Comparison of ENCODE assay signal across 19 cellular contexts in the genomic region with DNA sequence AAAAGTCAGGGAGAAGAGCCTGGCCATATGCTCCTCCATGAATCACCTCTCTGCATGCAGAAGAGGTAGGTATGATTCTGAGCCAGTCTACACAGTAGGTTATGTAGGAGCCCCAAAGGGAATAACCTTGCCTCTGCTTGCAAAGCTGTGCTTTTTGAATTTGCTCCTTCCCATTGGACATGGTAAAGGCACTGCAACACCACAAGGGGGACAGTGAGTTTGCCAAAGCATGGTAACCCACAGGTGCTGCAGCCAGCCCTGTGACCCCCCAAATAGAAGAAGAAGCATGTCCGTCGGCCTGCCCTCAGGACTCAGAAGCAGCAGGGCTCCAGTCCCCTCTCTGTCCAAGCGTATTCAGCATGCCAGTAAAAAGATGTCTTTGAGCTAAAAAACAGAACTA. TPM values are rescaled to one million over a fixed set of nuclear protein-coding genes. Genes with fewer than 3 reads are reported as not detected.
DNase-seq lines count a peak whose midpoint lies in the region; ATAC-seq and TF ChIP-seq lines count a peak whose summit lies in the region.
"Had no signal": no experiment of that assay in that cellular context is flagged by ENCODE, and none has a peak within 500 bp of the region (broad histone marks: within the 10 kb centered on the region; RNA-seq: fewer than 3 reads in every experiment).

No MANE protein-coding gene starts in this region.

- H3K4me3 ChIP-seq in Caco-2 (ENCODE audit: low read depth, low read length) = no peak overlapping the region
- no peak overlapping the region for H3K4me3 ChIP-seq in GM23338

- H3K27ac Mint-ChIP-seq in Caco-2 (ENCODE audit: unreplicated experiment) (no peak overlapping the region), GM23338 (no peak overlapping the region), WTC11 (no peak overlapping the region)
- H3K27ac Mint-ChIP-seq: activated naive CD4-positive, alpha-beta T cell treated with anti-CD3 and anti-CD28 coated beads, Interleukin-2, amount 50 U/mL, for 72 hours had no signal

- H3K27me3 ChIP-seq in Caco-2 (replicated peaks; ENCODE audit: control insufficient read depth, insufficient read depth, low read length) (no peaks in the 10 kb centered on the region), GM23338 (ENCODE audit: insufficient read depth) (no peaks in the 10 kb centered on the region)

- no peak for DNase-seq in Caco-2
- peak; percentile 36 for DNase-seq in GM23338 (ENCODE audit: low spot score)
- no peak for DNase-seq in WTC11 (ENCODE audit: low spot score)
- DNase-seq in iPS-NIHi11 (ENCODE audit: low spot score) = peak; percentile 33
- DNase-seq in NCI-H446 treated with DMSO at 0.1 percent for 48 hours (lab: John Stamatoyannopoulos, UW) = no peak
- DNase-seq in nucleus accumbens (lab: John Stamatoyannopoulos, UW) = no peak
- DNase-seq: activated CD4-positive, alpha-beta T cell treated with anti-CD3 and anti-CD28 coated beads, Interleukin-2, amount 50 U/mL, for 48 hours; activated T-cell treated with anti-CD3 and anti-CD28 coated beads, Interleukin-2, amount 50 U/mL, for 1 hour; EL; hypothalamus; left colon; NCI-H1930; NCI-H510A treated with DMSO at 0.1 percent for 48 hours; OCI-M1; stimulated activated CD4-positive, alpha-beta T cell treated with anti-CD3 and anti-CD28 coated beads, Interleukin-4, amount 100 ng/mL, for 4 hours had no signal

- H3K79me2 ChIP-seq in GM23338 (replicated peaks; ENCODE audit: insufficient read depth) = no peaks in the 10 kb centered on the region

- H3K9me3 Mint-ChIP-seq in Caco-2 (ENCODE audit: unreplicated experiment) (no peaks in the 10 kb centered on the region), GM23338 (peaks cover 12% of the 10 kb centered on the region), WTC11 (peaks cover 23% of the 10 kb centered on the region)

- H3K4me2 ChIP-seq in GM23338 = no peak overlapping the region

- TF ChIP-seq CTCF in Caco-2 (IDR thresholded peaks at IDR 0.05; ENCODE audit: insufficient read depth in 1 of 2, low read depth in 1 of 2, low read length in 1 of 2, severe bottlenecking in 1 of 2, unreplicated experiment in 1 of 2) (peak; percentile 24 to 29), GM23338 (conservative IDR thresholded peaks at IDR 0.05; ENCODE audit: low read depth in 2 of 2) (peak; percentile 49 to 56), WTC11 (IDR thresholded peaks at IDR 0.05) (peak; percentile 26; the same call in 1 of the 2 replicates)

- H3K27me3 Mint-ChIP-seq in Caco-2 (ENCODE audit: insufficient read depth, unreplicated experiment) = no peaks in the 10 kb centered on the region
- H3K27me3 Mint-ChIP-seq in GM23338 (ENCODE audit: insufficient read depth, low read depth, poor library complexity) = peaks cover 3% of the 10 kb centered on the region
- 0 out of 2 replicates have a peak, but pooled peaks cover 2% of the 10 kb centered on the region for H3K27me3 Mint-ChIP-seq in WTC11 (ENCODE audit: low read depth)

- no TSS peak for BruUV-seq in Caco-2 (replicated peaks; lab: Mats Ljungman, UMichigan)

- no peak overlapping the region for H2AFZ ChIP-seq in GM23338

- no peak overlapping the region for H3K27ac ChIP-seq in GM23338 (ENCODE audit: low read depth)
- H3K27ac ChIP-seq: C4-2B had no signal

- H3K9me2 ChIP-seq in GM23338 (ENCODE audit: insufficient read depth) = no peaks in the 10 kb centered on the region

- H3K36me3 ChIP-seq in Caco-2 (ENCODE audit: control insufficient read depth, insufficient read depth, low read length) = no peaks in the 10 kb centered on the region
- H3K36me3 ChIP-seq in GM23338 (ENCODE audit: insufficient read depth) = peaks cover 4% of the 10 kb centered on the region

- POLR2A ChIA-PET in Caco-2 (lab: Charles Lee) = no interaction called here
- POLR2A ChIA-PET in WTC11 (lab: Charles Lee) = no interaction called here

- H3F3A ChIP-seq in GM23338 (replicated peaks; ENCODE audit: low read depth) = no peaks in the 10 kb centered on the region

- peak; percentile 65 for ATAC-seq in GM23338
- peak; percentile 71 for ATAC-seq in WTC11
- ATAC-seq in HG03280 (IDR thresholded peaks at IDR 0.05; ENCODE audit: unreplicated experiment) = no peak
- no peak for ATAC-seq in GM19328 (IDR thresholded peaks at IDR 0.05; ENCODE audit: unreplicated experiment)
- ATAC-seq: activated naive CD4-positive, alpha-beta T cell treated with anti-CD3 and anti-CD28 coated beads, Interleukin-2, amount 50 U/mL, for 72 hours; left colon had no signal

- intact Hi-C loops in Caco-2 (cut with micrococcal nuclease; ENCODE audit: unreplicated experiment) = no loop called here

- H3K4me1 ChIP-seq in Caco-2 (peaks cover 9% of the 10 kb centered on the region), GM23338 (ENCODE audit: insufficient read depth) (peaks cover 7% of the 10 kb centered on the region; the same call in 1 of the 2 replicates)

- H3K9me3 ChIP-seq in Caco-2 = no peaks in the 10 kb centered on the region; the same call in 1 of the 2 replicates

- H3K4me1 Mint-ChIP-seq in Caco-2 (ENCODE audit: low read depth, unreplicated experiment) = no peaks in the 10 kb centered on the region
- H3K4me1 Mint-ChIP-seq in GM23338 = peaks cover 18% of the 10 kb centered on the region
- peaks cover 22% of the 10 kb centered on the region for H3K4me1 Mint-ChIP-seq in WTC11

- CTCF ChIA-PET in Caco-2 (lab: Charles Lee) (no interaction called here), WTC11 (lab: Charles Lee) (interaction anchor here (0.6 to 1.9 kb wide), 8 partner anchors 13 to 111 kb away, joined by 3 to 8 read pairs (median 4); no protein-coding TSS in a partner anchor)

- no peaks in the 10 kb centered on the region for H4K20me1 ChIP-seq in GM23338 (replicated peaks; ENCODE audit: insufficient read depth)

- H3K36me3 Mint-ChIP-seq in Caco-2 (ENCODE audit: insufficient read depth, unreplicated experiment) (no peaks in the 10 kb centered on the region), GM23338 (ENCODE audit: low read depth) (peaks cover 11% of the 10 kb centered on the region), WTC11 (peaks cover 14% of the 10 kb centered on the region)

- H3K4me3 Mint-ChIP-seq in Caco-2 (ENCODE audit: unreplicated experiment) = no peak overlapping the region
- H3K4me3 Mint-ChIP-seq in GM23338 = no peak overlapping the region
- H3K4me3 Mint-ChIP-seq in WTC11 = no peak overlapping the region

TF ChIP-seq in GM23338, 12 proteins besides CTCF, POLR2A, EP300 and RAD21 (continues in another document):
- no peak for TF ChIP-seq ZNF114 (CRISPR knock-in tag; IDR thresholded peaks at IDR 0.05)
- no peak for TF ChIP-seq STAT1 (IDR thresholded peaks at IDR 0.05; ENCODE audit: unreplicated experiment)
- no peak for TF ChIP-seq JUNB (IDR thresholded peaks at IDR 0.05; ENCODE audit: unreplicated experiment)

TF ChIP-seq in WTC11, 78 proteins besides CTCF, POLR2A, EP300 and RAD21 (continues in another document):
- no peak for TF ChIP-seq ZNF232 (CRISPR knock-in tag; IDR thresholded peaks at IDR 0.05)
- TF ChIP-seq, protein P1, sequence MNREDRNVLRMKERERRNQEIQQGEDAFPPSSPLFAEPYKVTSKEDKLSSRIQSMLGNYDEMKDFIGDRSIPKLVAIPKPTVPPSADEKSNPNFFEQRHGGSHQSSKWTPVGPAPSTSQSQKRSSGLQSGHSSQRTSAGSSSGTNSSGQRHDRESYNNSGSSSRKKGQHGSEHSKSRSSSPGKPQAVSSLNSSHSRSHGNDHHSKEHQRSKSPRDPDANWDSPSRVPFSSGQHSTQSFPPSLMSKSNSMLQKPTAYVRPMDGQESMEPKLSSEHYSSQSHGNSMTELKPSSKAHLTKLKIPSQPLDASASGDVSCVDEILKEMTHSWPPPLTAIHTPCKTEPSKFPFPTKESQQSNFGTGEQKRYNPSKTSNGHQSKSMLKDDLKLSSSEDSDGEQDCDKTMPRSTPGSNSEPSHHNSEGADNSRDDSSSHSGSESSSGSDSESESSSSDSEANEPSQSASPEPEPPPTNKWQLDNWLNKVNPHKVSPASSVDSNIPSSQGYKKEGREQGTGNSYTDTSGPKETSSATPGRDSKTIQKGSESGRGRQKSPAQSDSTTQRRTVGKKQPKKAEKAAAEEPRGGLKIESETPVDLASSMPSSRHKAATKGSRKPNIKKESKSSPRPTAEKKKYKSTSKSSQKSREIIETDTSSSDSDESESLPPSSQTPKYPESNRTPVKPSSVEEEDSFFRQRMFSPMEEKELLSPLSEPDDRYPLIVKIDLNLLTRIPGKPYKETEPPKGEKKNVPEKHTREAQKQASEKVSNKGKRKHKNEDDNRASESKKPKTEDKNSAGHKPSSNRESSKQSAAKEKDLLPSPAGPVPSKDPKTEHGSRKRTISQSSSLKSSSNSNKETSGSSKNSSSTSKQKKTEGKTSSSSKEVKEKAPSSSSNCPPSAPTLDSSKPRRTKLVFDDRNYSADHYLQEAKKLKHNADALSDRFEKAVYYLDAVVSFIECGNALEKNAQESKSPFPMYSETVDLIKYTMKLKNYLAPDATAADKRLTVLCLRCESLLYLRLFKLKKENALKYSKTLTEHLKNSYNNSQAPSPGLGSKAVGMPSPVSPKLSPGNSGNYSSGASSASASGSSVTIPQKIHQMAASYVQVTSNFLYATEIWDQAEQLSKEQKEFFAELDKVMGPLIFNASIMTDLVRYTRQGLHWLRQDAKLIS (CRISPR knock-in tag; IDR thresholded peaks at IDR 0.05; ENCODE audit: borderline replicate concordance) = no peak

RNA-seq across cellular contexts. Expression of a gene that starts 51.0 kb away (rescaled TPM):
- total RNA-seq in Caco-2 (2022) = 27.7 and 28.9 TPM in 2 replicates
- 21.0 and 22.5 TPM in 2 replicates for total RNA-seq in GM23338 (2014; rRNA removed; shearing (Covaris generic))
- polyA plus RNA-seq in GM23338 (2016; fragmentation: Nextera tagmentation; extraction: Ambion mirVana) = 10.6 and 11.0 TPM in 2 replicates
- 19.3 to 20.8 TPM (median 20.7 TPM) in 3 replicates for total RNA-seq in WTC11 (2021)

Comparison
In these comparisons a context has a peak if more than half of its experiments do, and no peak if none do; other contexts are left out.
1. DNase-seq: peak in GM23338 (single experiment) and iPS-NIHi11 (single experiment); none in Caco-2 (0 of 2), WTC11 (single experiment), NCI-H446 treated with DMSO at 0.1 percent for 48 hours (single experiment) and nucleus accumbens (0 of 56).
2. ATAC-seq: peak in GM23338 (single experiment) and WTC11 (single experiment); none in HG03280 (single experiment) and GM19328 (single experiment).
3. Peak in every context shown above with its lines, with median percentiles within 50 percentile points of each other: CTCF ChIP-seq.